24 cellular contexts compared by ENCODE assay signal in genomic region chr1:193767891-193768290, GRCh38.
"Had no signal": no experiment of that assay in that cellular context is flagged by ENCODE, and none has a peak within 500 bp of the region (broad histone marks: within the 10 kb centered on the region; RNA-seq: fewer than 3 reads in every experiment).

No MANE protein-coding gene starts in this region.

- H3K27ac ChIP-seq: breast epithelium, heart left ventricle, pancreas, psoas muscle, testis had no signal

- DNase-seq: activated CD4-positive, alpha-beta memory T cell treated with anti-CD3 and anti-CD28 coated beads, Interleukin-2, amount 10 ng/mL, durations not matched to agents 7 days and 5 days; activated CD4-positive, alpha-beta T cell treated with anti-CD3 and anti-CD28 coated beads for 1 hour; activated CD4-positive, alpha-beta T cell treated with anti-CD3 and anti-CD28 coated beads, Interleukin-2, amount 10 ng/mL, durations not matched to agents 7 days and 5 days; activated CD8-positive, alpha-beta memory T cell treated with anti-CD3 and anti-CD28 coated beads, Interleukin-2, amount 50 U/mL, for 48 hours; activated gamma-delta T cell treated with Interleukin-2 at 50 U/mL for 16 hours; activated naive CD4-positive, alpha-beta T cell treated with anti-CD3 and anti-CD28 coated beads, Interleukin-2, amount 50 U/mL, for 16 hours; activated naive CD8-positive, alpha-beta T cell treated with anti-CD3 and anti-CD28 coated beads, Interleukin-2, amount 50 U/mL, for 24 hours; activated T-cell treated with anti-CD3 and anti-CD28 coated beads, Interleukin-2, amount 50 U/mL, for 24 hours; amygdala; central memory CD4-positive, alpha-beta T cell; foreskin fibroblast; hypothalamus; immature natural killer cell; left ventricle myocardium superior; pancreas; psoas muscle; stimulated activated CD4-positive, alpha-beta T cell treated with anti-CD3 and anti-CD28 coated beads, Interleukin-12 subunit alpha, Interleukin-12 subunit beta, amount 100 ng/mL, for 4 hours; stimulated activated CD4-positive, alpha-beta T cell treated with anti-CD3 and anti-CD28 coated beads, Interleukin-4, amount 100 ng/mL, for 1 hour; stimulated activated naive CD8-positive, alpha-beta T cell treated with anti-CD3 and anti-CD28 coated beads, Interleukin-15, Interleukin-2, amounts not matched to agents 100 U/mL and 50 U/mL, for 24 hours; T-helper 1 cell; testis; trophoblast cell had no signal
